Comparison of ENCODE assay signal across 9 cellular contexts in genomic region chr6:12504325-12504966, GRCh38.
A peak's percentile ranks its signal among the peaks of the same experiment; 100 is the strongest.
DNase-seq lines count a peak whose midpoint lies in the region; ATAC-seq and TF ChIP-seq lines count a peak whose summit lies in the region.
"Had no signal": no experiment of that assay in that cellular context is flagged by ENCODE, and none has a peak within 500 bp of the region (broad histone marks: within the 10 kb centered on the region; RNA-seq: fewer than 3 reads in every experiment).

No MANE protein-coding gene starts in this region.

- H3K9me3 ChIP-seq in cardiac muscle cell (ENCODE audit: low read depth) (no peaks in the 10 kb centered on the region), Karpas-422 (ENCODE audit: low read length) (no peaks in the 10 kb centered on the region), tibial nerve (no peaks in the 10 kb centered on the region)

- no peak overlapping the region for H3K27ac ChIP-seq in cardiac muscle cell
- no peak overlapping the region for H3K27ac ChIP-seq in Karpas-422 (ENCODE audit: low read length)
- no peak overlapping the region for H3K27ac ChIP-seq in tibial nerve
- H3K27ac ChIP-seq: skin epidermis had no signal

- 94 to 95% methylated on average over 2 of the region's 2 CpGs for WGBS in tibial nerve, 2 donors

- no peaks in the 10 kb centered on the region for H3K79me2 ChIP-seq in Karpas-422 (ENCODE audit: low read length)

- no peak overlapping the region for H3K4me3 Mint-ChIP-seq in type B pancreatic cell

- no peaks in the 10 kb centered on the region for H3K4me1 ChIP-seq in cardiac muscle cell (ENCODE audit: low read depth)
- H3K4me1 ChIP-seq in Karpas-422 (ENCODE audit: low read length) = no peaks in the 10 kb centered on the region
- H3K4me1 ChIP-seq in tibial nerve = no peaks in the 10 kb centered on the region

- no peak overlapping the region for H3K4me2 ChIP-seq in Karpas-422 (ENCODE audit: low read depth, low read length, poor library complexity, severe bottlenecking)

- no peak for ATAC-seq in left cardiac atrium

- no peaks in the 10 kb centered on the region for H3K36me3 ChIP-seq in cardiac muscle cell
- no peaks in the 10 kb centered on the region for H3K36me3 ChIP-seq in Karpas-422 (ENCODE audit: insufficient read depth, low read length)
- H3K36me3 ChIP-seq in tibial nerve = no peaks in the 10 kb centered on the region

- H3K27ac Mint-ChIP-seq in type B pancreatic cell = no peak overlapping the region

- H3K9ac ChIP-seq in Karpas-422 (ENCODE audit: low read length) = no peak overlapping the region

- intact Hi-C loops in left cardiac atrium (cut with DNase I) = no loop called here

- no peak for TF ChIP-seq EP300 in tibial nerve (IDR thresholded peaks at IDR 0.05)

- DNase-seq in cardiac muscle cell (ENCODE audit: low read depth in 1 of 2, low spot score in 1 of 2) = no peak
- no peak for DNase-seq in left cardiac atrium
- peak; percentile 74 for DNase-seq in Karpas-422
- peak; percentile 57 for DNase-seq in epithelial cell of esophagus (ENCODE audit: low read depth)
- no peak for DNase-seq in type B pancreatic cell (ENCODE audit: extremely low spot score, unreplicated experiment)
- no peak for DNase-seq in tibial nerve (ENCODE audit: low spot score in 2 of 2)
- DNase-seq in UCSD-AML1 (lab: John Stamatoyannopoulos, UW; ENCODE audit: unreplicated experiment) = no peak
- no peak for DNase-seq in NCI-H146 treated with DMSO at 0.1 percent for 48 hours (lab: John Stamatoyannopoulos, UW; ENCODE audit: unreplicated experiment)

- no peaks in the 10 kb centered on the region for H3K9me2 ChIP-seq in Karpas-422 (replicated peaks; ENCODE audit: insufficient read depth, low read length)

- TF ChIP-seq POLR2A in tibial nerve (IDR thresholded peaks at IDR 0.05) = no peak

- no peaks in the 10 kb centered on the region for H3K36me3 Mint-ChIP-seq in type B pancreatic cell

- H3K4me1 Mint-ChIP-seq in type B pancreatic cell (ENCODE audit: unreplicated experiment) = peaks cover 11% of the 10 kb centered on the region

- TF ChIP-seq CTCF in cardiac muscle cell (IDR thresholded peaks at IDR 0.05; ENCODE audit: low read depth, low read length) (peak; percentile 41), epithelial cell of esophagus (IDR thresholded peaks at IDR 0.05; ENCODE audit: insufficient read depth, low read depth, low read length, missing control alignments) (peak; percentile 62), type B pancreatic cell (conservative IDR thresholded peaks at IDR 0.05) (peak; percentile 58), tibial nerve (IDR thresholded peaks at IDR 0.05) (peak in 1 of 5 experiments; percentile 15)

- no peaks in the 10 kb centered on the region for H3K9me3 Mint-ChIP-seq in type B pancreatic cell

- H3K27me3 Mint-ChIP-seq in type B pancreatic cell = no peaks in the 10 kb centered on the region

- no peaks in the 10 kb centered on the region for H4K20me1 ChIP-seq in Karpas-422 (ENCODE audit: insufficient read depth, low read depth, low read length)

- H3K27me3 ChIP-seq in cardiac muscle cell = peaks cover 10% of the 10 kb centered on the region
- no peaks in the 10 kb centered on the region for H3K27me3 ChIP-seq in Karpas-422 (ENCODE audit: low read length)
- no peaks in the 10 kb centered on the region for H3K27me3 ChIP-seq in tibial nerve

- no peak overlapping the region for H3K4me3 ChIP-seq in cardiac muscle cell
- no peak overlapping the region for H3K4me3 ChIP-seq in Karpas-422 (ENCODE audit: low read length)
- H3K4me3 ChIP-seq in epithelial cell of esophagus (ENCODE audit: low read length) = no peak overlapping the region
- no peak overlapping the region for H3K4me3 ChIP-seq in tibial nerve
- H3K4me3 ChIP-seq: skin epidermis had no signal

- H2AFZ ChIP-seq in Karpas-422 (ENCODE audit: low read length) = no peak overlapping the region

Comparison
In these comparisons a context has a peak if more than half of its experiments do, and no peak if none do; other contexts are left out.
1. DNase-seq: peak in Karpas-422 (single experiment) and epithelial cell of esophagus (single experiment); none in cardiac muscle cell (0 of 2), left cardiac atrium (single experiment), type B pancreatic cell (single experiment), tibial nerve (0 of 2), UCSD-AML1 (single experiment) and NCI-H146 treated with DMSO at 0.1 percent for 48 hours (single experiment).